Comparison of ENCODE assay signal across 8 cellular contexts in the genomic region with DNA sequence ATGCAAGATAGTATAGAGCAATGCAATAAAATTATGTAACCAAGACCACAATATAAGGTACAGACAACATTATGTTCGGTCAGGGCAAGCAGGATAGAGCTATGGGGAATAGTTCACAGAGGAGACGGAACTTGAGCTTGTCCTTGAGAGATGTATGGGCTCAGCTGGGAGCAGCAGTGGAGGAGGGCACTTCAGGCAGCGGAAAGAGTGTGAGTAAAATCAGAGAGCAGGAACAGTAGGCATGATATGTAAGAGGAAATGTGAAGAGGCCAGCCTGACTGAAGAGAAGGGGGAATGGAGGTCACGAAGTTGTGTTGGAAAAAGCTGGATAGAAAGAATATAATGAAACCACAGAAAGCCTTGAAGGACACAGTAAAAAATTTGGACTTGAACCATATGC.
"Had no signal": no experiment of that assay in that cellular context is flagged by ENCODE, and none has a peak within 500 bp of the region (broad histone marks: within the 10 kb centered on the region; RNA-seq: fewer than 3 reads in every experiment).

No MANE protein-coding gene starts in this region.

- H3K9me3 ChIP-seq: HAP-1 had no signal

- DNase-seq: GM23248, GOT3, H7, HFFc6, IMR-90 had no signal

- H3K4me3 Mint-ChIP-seq: HFFc6 had no signal

- H3K9me3 Mint-ChIP-seq: HFFc6 had no signal

- H3K27ac Mint-ChIP-seq: HFFc6 had no signal

- H3K36me3 ChIP-seq: HAP-1 had no signal

- H3K4me3 ChIP-seq: GM23248, HAP-1 had no signal

- H3K27ac ChIP-seq: GM23248, HL-60 had no signal

- H3K4me1 ChIP-seq: HAP-1 had no signal

- ATAC-seq: HCT116 had no signal
